ENCODE assay signal across 1 cellular context in the genomic region with DNA sequence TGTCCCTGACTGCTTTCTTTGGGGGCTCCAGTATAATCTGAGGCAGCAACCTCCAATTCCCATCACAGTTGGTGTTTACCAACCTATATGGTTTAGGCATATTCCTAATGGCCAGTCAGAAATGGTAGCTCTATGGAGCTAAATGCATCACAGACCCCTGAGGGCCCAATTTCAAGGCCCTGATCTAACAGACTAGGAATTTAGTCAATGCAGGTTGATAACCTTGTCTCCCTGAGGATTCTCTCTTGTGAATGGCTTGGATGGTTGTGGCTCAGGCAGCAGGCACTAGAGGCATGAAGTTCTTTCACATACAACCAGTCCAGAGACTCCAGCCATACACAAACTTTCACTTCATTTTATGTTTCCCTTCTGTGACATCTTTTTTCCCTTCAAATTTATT.
TF ChIP-seq lines count a peak whose summit lies in the region.

No MANE protein-coding gene starts in this region.

TF ChIP-seq in H1, 55 proteins besides CTCF, POLR2A, EP300 and RAD21:
- TF ChIP-seq JUN (IDR thresholded peaks at IDR 0.05; ENCODE audit: low read depth, low read length) (no peak), CHD1 (IDR thresholded peaks at IDR 0.05; ENCODE audit: low read depth, low read length) (no peak), HDAC2 (IDR thresholded peaks at IDR 0.05; ENCODE audit: borderline replicate concordance in 1 of 2, low read depth in 2 of 2, low read length in 2 of 2) (no peak), SRF (IDR thresholded peaks at IDR 0.05; ENCODE audit: low read depth, low read length) (no peak)
TF ChIP-seq in H1: peak in this region for 0.
